19 cellular contexts compared by ENCODE assay signal in genomic region chr6:129849456-129849855, GRCh38. TPM values are rescaled to one million over a fixed set of nuclear protein-coding genes. Genes with fewer than 3 reads are reported as not detected.
DNase-seq lines count a peak whose midpoint lies in the region; ATAC-seq and TF ChIP-seq lines count a peak whose summit lies in the region.
"Had no signal": no experiment of that assay in that cellular context is flagged by ENCODE, and none has a peak within 500 bp of the region (broad histone marks: within the 10 kb centered on the region; RNA-seq: fewer than 3 reads in every experiment).

No MANE protein-coding gene starts in this region.

- H3K4me1 ChIP-seq in stomach, result no peaks in the 10 kb centered on the region

- H3K9me3 ChIP-seq in MG63, result no peaks in the 10 kb centered on the region
- no peaks in the 10 kb centered on the region for H3K9me3 ChIP-seq in stomach

- DNase-seq in EL, result peak; percentile 81
- DNase-seq in MG63, result peak; percentile 27
- DNase-seq in dermis blood vessel endothelial cell, result peak; percentile 52
- DNase-seq in kidney tubule cell (ENCODE audit: low spot score), result peak; percentile 74
- no peak for DNase-seq in Right ventricle myocardium superior
- DNase-seq in left ventricle myocardium superior, result no peak
- no peak for DNase-seq in NCI-H774 (lab: John Stamatoyannopoulos, UW)
- DNase-seq in stomach, result no peak
- DNase-seq: activated gamma-delta T cell treated with Interleukin-2 at 50 U/mL for 16 hours, DMS53, hippocampal formation, natural killer cell, NCI-H345, WERI-Rb-1 had no signal

- 90 to 93% (median 92%) methylated on average over 3 of the region's 3 CpGs for WGBS in stomach, 5 donors

- intact Hi-C loops in Right ventricle myocardium superior (cut with DNase I), result no loop called here
- intact Hi-C loops in left ventricle myocardium superior (cut with micrococcal nuclease), result no loop called here
- intact Hi-C loops in stomach (cut with DNase I; ENCODE audit: low total_unique reads), result no loop called here

- no peak overlapping the region for H3K27ac ChIP-seq in stomach
- H3K27ac ChIP-seq: cardiac muscle cell, SK-N-MC, WERI-Rb-1 had no signal

- TF ChIP-seq CTCF in stomach (IDR thresholded peaks at IDR 0.05), result no peak

- H3K36me3 ChIP-seq in MG63 (no peaks in the 10 kb centered on the region), stomach (no peaks in the 10 kb centered on the region)
- H3K36me3 ChIP-seq: cardiac muscle cell, WERI-Rb-1 had no signal

- no peak for TF ChIP-seq POLR2A in stomach (IDR thresholded peaks at IDR 0.05)

- H3K27me3 ChIP-seq in MG63, result no peaks in the 10 kb centered on the region
- H3K27me3 ChIP-seq in stomach, result no peaks in the 10 kb centered on the region

- TF ChIP-seq EP300 in stomach (IDR thresholded peaks at IDR 0.05), result no peak

- ATAC-seq in Right ventricle myocardium superior (ENCODE audit: poor library complexity), result no peak
- no peak for ATAC-seq in left ventricle myocardium superior
- ATAC-seq: left lobe of liver, natural killer cell had no signal

- H3K4me3 ChIP-seq in MG63, result no peak overlapping the region
- no peak overlapping the region for H3K4me3 ChIP-seq in stomach
- H3K4me3 ChIP-seq: cardiac muscle cell, SK-N-MC had no signal

RNA-seq across cellular contexts. Expression of gene TMEM244, which starts 11.7 kb away (rescaled TPM):
- total RNA-seq in MG63 (2014; rRNA removed; shearing (Covaris generic); ENCODE audit: low replicate concordance), result not detected in 2 replicates
- not detected in 2 replicates for total RNA-seq in dermis blood vessel endothelial cell
- not detected for total RNA-seq in Right ventricle myocardium superior
- not detected for total RNA-seq in left ventricle myocardium superior
- not detected for total RNA-seq in stomach
- polyA plus RNA-seq in stomach, result not detected
- total RNA-seq: cardiac muscle cell, left lobe of liver, natural killer cell, progenitor cell of endocrine pancreas had no signal
- polyA plus RNA-seq: BJ, cardiac muscle cell had no signal

Comparison
In these comparisons a context has a peak if more than half of its experiments do, and no peak if none do; other contexts are left out.
1. DNase-seq: peak in EL (single experiment), MG63 (single experiment), dermis blood vessel endothelial cell (single experiment) and kidney tubule cell (single experiment); none in Right ventricle myocardium superior (single experiment), left ventricle myocardium superior (single experiment), NCI-H774 (single experiment) and stomach (single experiment).